7 cellular contexts compared by ENCODE assay signal in the genomic region with DNA sequence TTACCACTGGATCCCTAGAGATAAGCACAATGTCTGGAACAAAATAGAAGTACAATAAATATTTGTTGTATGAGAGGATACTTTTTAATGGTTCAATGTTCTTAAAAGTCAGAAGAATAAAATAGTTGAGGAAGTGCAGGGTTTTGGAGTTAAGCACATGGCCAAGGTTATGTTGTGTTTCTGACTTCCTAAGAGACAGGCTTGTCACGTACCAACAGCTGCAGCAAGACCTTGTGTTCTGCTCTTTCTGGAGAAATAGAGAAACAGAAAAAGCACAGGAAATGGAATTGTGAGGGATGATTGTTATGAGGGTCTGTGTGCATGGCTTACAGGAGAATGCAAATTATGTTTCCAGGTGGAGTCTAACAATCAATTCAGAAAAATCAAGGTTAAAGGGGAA. TPM values are rescaled to one million over a fixed set of nuclear protein-coding genes. Genes with fewer than 3 reads are reported as not detected.
"Had no signal": no experiment of that assay in that cellular context is flagged by ENCODE, and none has a peak within 500 bp of the region (broad histone marks: within the 10 kb centered on the region; RNA-seq: fewer than 3 reads in every experiment).

No MANE protein-coding gene starts in this region.

- DNase-seq: H9, HCEC 1CT, IMR-90 had no signal

- H3K4me3 ChIP-seq: GM23338, K562 had no signal

RNA-seq across cellular contexts. Expression of gene CARTPT, which starts 12.9 kb away (rescaled TPM):
- total RNA-seq: GM23338, H1, H9, HT-29, IMR-90, K562 had no signal
- polyA plus RNA-seq: GM23338, H1, IMR-90, K562 had no signal
